ENCODE assay signal across 7 cellular contexts in genomic region chr17:30235386-30236296, GRCh38. TPM values are rescaled to one million over a fixed set of nuclear protein-coding genes. Genes with fewer than 3 reads are reported as not detected.
DNase-seq lines count a peak whose midpoint lies in the region; ATAC-seq and TF ChIP-seq lines count a peak whose summit lies in the region.

Gene SLC6A4 (minus strand): TSS chr17:30235697. CDS start chr17:30221958, 13,739 bp downstream.

- DNase-seq in GM13976 (ENCODE audit: low spot score) (peak; percentile 62), Peyer's patch (no peak), fibroblast of pulmonary artery (ENCODE audit: low read depth) (peak; percentile 14), mucosa of gallbladder (ENCODE audit: low spot score) (no peak), RKO (ENCODE audit: low spot score) (no peak)

- no peak for TF ChIP-seq POLR2A in Peyer's patch (IDR thresholded peaks at IDR 0.05)

- H3K4me1 ChIP-seq in Peyer's patch, result peaks cover 0 to 18% (median 8%) of the 10 kb centered on the region in 4 donors
- H3K4me1 ChIP-seq in parathyroid adenoma, result peaks cover 28% of the 10 kb centered on the region

- H3K4me2 ChIP-seq in parathyroid adenoma (ENCODE audit: low read length), result peak within 1 kb of the TSS; percentile 75

- no peak within 1 kb of the TSS for H3K27ac ChIP-seq in Peyer's patch
- H3K27ac ChIP-seq in parathyroid adenoma, result no peak within 1 kb of the TSS

- ATAC-seq in HG02588 (IDR thresholded peaks at IDR 0.05; ENCODE audit: unreplicated experiment), result no peak

- H3K79me2 ChIP-seq in parathyroid adenoma, result peaks cover 18% of the 10 kb centered on the region

- H3K27me3 ChIP-seq in Peyer's patch (no peaks in the 10 kb centered on the region), parathyroid adenoma (ENCODE audit: control insufficient read depth, insufficient read depth, low read length) (no peaks in the 10 kb centered on the region)

- H3K9me3 ChIP-seq in Peyer's patch, result no peaks in the 10 kb centered on the region
- no peaks in the 10 kb centered on the region for H3K9me3 ChIP-seq in parathyroid adenoma (ENCODE audit: control insufficient read depth, low read length)

- H2AFZ ChIP-seq in parathyroid adenoma, result peak within 1 kb of the TSS; percentile 95

- TF ChIP-seq CTCF in GM13976 (IDR thresholded peaks at IDR 0.05; ENCODE audit: borderline replicate concordance, control extremely low read depth, extremely low read depth, insufficient read depth, missing control alignments) (no peak), Peyer's patch (IDR thresholded peaks at IDR 0.05) (no peak), fibroblast of pulmonary artery (IDR thresholded peaks at IDR 0.05; ENCODE audit: low read length, missing control alignments) (no peak), parathyroid adenoma (IDR thresholded peaks at IDR 0.05) (no peak)

- H3K36me3 ChIP-seq in Peyer's patch, result no peaks in the 10 kb centered on the region
- H3K36me3 ChIP-seq in parathyroid adenoma (ENCODE audit: control insufficient read depth, insufficient read depth, low read length), result no peaks in the 10 kb centered on the region

- H3K4me3 ChIP-seq in Peyer's patch (peak within 1 kb of the TSS; percentile 10 to 53 (median 40)), fibroblast of pulmonary artery (replicated peaks; ENCODE audit: low read depth, low read length) (peak within 1 kb of the TSS; percentile 49), parathyroid adenoma (ENCODE audit: low read depth, low read length) (peak within 1 kb of the TSS; percentile 45)

- in situ Hi-C loops in GM13976 (cut with MboI; ENCODE audit: low sequenced_read_pairs, unreplicated experiment), result no loop called here

- no peak within 1 kb of the TSS for H3K9ac ChIP-seq in parathyroid adenoma

RNA-seq across cellular contexts. Expression of gene SLC6A4, which starts in this region (rescaled TPM):
- total RNA-seq in Peyer's patch, result 100 to 1,000 TPM in 2 of 4 donors, 10 to 100 TPM in 2; 10.7 to 156 (median 109) TPM
- not detected for total RNA-seq in mucosa of gallbladder

Comparison
In these comparisons a context has a peak if more than half of its experiments do, and no peak if none do; other contexts are left out.
1. RNA of gene SLC6A4 (total RNA-seq): 10.7 to 156 TPM in Peyer's patch; not detected in mucosa of gallbladder (single experiment); every median in the first group is over 10 times any median in the second.
2. DNase-seq: peak in GM13976 (single experiment) and fibroblast of pulmonary artery (single experiment); none in Peyer's patch (0 of 3), mucosa of gallbladder (single experiment) and RKO (single experiment).
3. Peak in every context shown above with its lines, with median percentiles within 50 percentile points of each other: H3K4me3 ChIP-seq.